ENCODE assay signal across 9 cellular contexts in the genomic region with DNA sequence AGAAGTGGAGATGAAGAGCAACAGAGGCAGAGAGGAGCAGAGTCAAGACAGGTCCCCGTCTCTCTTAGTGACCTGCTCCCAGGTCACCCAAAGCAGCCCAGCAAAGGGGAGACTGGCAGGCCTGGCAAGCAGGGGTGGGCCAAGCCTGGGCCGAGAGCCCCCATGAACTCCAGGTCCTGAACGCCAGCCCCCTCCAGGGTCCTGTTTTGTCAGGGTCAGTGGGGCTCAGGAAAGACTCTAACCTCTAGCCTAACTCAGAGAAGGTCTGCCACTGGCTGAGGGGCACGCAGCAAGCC. TPM values are rescaled to one million over a fixed set of nuclear protein-coding genes. Genes with fewer than 3 reads are reported as not detected.
DNase-seq lines count a peak whose midpoint lies in the region; ATAC-seq and TF ChIP-seq lines count a peak whose summit lies in the region.
"Had no signal": no experiment of that assay in that cellular context is flagged by ENCODE, and none has a peak within 500 bp of the region (broad histone marks: within the 10 kb centered on the region; RNA-seq: fewer than 3 reads in every experiment).

No MANE protein-coding gene starts in this region.

- peaks cover 29% of the 10 kb centered on the region for H3K4me1 ChIP-seq in CD4-positive, CD25-positive, alpha-beta regulatory T cell (ENCODE audit: control insufficient read depth, insufficient read depth, low read length, poor library complexity, severe bottlenecking)
- H3K4me1 ChIP-seq in PC-3 (ENCODE audit: insufficient read depth, low read length) (peaks cover 26% of the 10 kb centered on the region), ovary (ENCODE audit: insufficient read depth) (peaks cover 32% of the 10 kb centered on the region)

- DNase-seq in CD4-positive, CD25-positive, alpha-beta regulatory T cell = no peak
- no peak for DNase-seq in PC-3
- no peak for DNase-seq in endothelial cell (ENCODE audit: low spot score)
- DNase-seq in ovary = peak in 3 of 5 donors; percentile 17 to 47 (median 38)
- DNase-seq in DMS53 treated with DMSO at 0.1 percent for 48 hours (lab: John Stamatoyannopoulos, UW; ENCODE audit: unreplicated experiment) = no peak
- DNase-seq in NOMO-1 treated with DMSO at 0.1 percent for 48 hours (lab: John Stamatoyannopoulos, UW; ENCODE audit: unreplicated experiment) = no peak
- no peak for DNase-seq in NCI-H748 (lab: John Stamatoyannopoulos, UW; ENCODE audit: unreplicated experiment)

- no peaks in the 10 kb centered on the region for H3K27me3 ChIP-seq in CD4-positive, CD25-positive, alpha-beta regulatory T cell (ENCODE audit: control insufficient read depth, insufficient read depth, low read length)
- H3K27me3 ChIP-seq in PC-3 (ENCODE audit: low read length) (no peaks in the 10 kb centered on the region), ovary (no peaks in the 10 kb centered on the region)

- WGBS in ovary, 3 donors = 25 to 55% (median 37%) methylated on average over 4 of the region's 4 CpGs

- no peaks in the 10 kb centered on the region for H3K9me2 ChIP-seq in PC-3 (replicated peaks; ENCODE audit: low read length)

- H3K27ac ChIP-seq in CD4-positive, CD25-positive, alpha-beta regulatory T cell (ENCODE audit: insufficient read depth, low read length, poor library complexity, severe bottlenecking) = no peak overlapping the region
- H3K27ac ChIP-seq in PC-3 (ENCODE audit: low read length) (no peak overlapping the region), ovary (peak overlapping the region; percentile 93 to 97)

- no peaks in the 10 kb centered on the region for H4K20me1 ChIP-seq in PC-3 (ENCODE audit: low read length)

- peak overlapping the region; percentile 88 for H3K4me2 ChIP-seq in PC-3 (ENCODE audit: low read length)

- CTCF ChIA-PET in PC-3 (lab: Charles Lee) = no interaction called here

- H3K27me3 Mint-ChIP-seq in CD4-positive, CD25-positive, alpha-beta regulatory T cell = no peaks in the 10 kb centered on the region
- H3K27me3 Mint-ChIP-seq in endothelial cell (ENCODE audit: unreplicated experiment) = peaks cover 13% of the 10 kb centered on the region

- H2AFZ ChIP-seq in PC-3 (ENCODE audit: low read length) = no peak overlapping the region

- H3K4me3 ChIP-seq in CD4-positive, CD25-positive, alpha-beta regulatory T cell (ENCODE audit: low read depth, low read length) = peak overlapping the region; percentile 19
- H3K4me3 ChIP-seq in PC-3 (ENCODE audit: low read length) = peak overlapping the region; percentile 92
- H3K4me3 ChIP-seq in ovary = peak overlapping the region; percentile 77

- no peaks in the 10 kb centered on the region for H3K36me3 ChIP-seq in CD4-positive, CD25-positive, alpha-beta regulatory T cell (ENCODE audit: control insufficient read depth, insufficient read depth, low read length)
- H3K36me3 ChIP-seq in PC-3 (ENCODE audit: low read depth, low read length) = peaks cover 14% of the 10 kb centered on the region
- H3K36me3 ChIP-seq in ovary = no peaks in the 10 kb centered on the region

- POLR2A ChIA-PET in PC-3 (lab: Charles Lee; ENCODE audit: unreplicated experiment) = no interaction called here

- peak overlapping the region in 2 of 3 donors; percentile 64 to 85 for H3K27ac Mint-ChIP-seq in CD4-positive, CD25-positive, alpha-beta regulatory T cell
- no peak overlapping the region for H3K27ac Mint-ChIP-seq in endothelial cell (ENCODE audit: unreplicated experiment)

- no peaks in the 10 kb centered on the region for H3K9me3 Mint-ChIP-seq in CD4-positive, CD25-positive, alpha-beta regulatory T cell
- H3K9me3 Mint-ChIP-seq in endothelial cell (ENCODE audit: unreplicated experiment) = no peaks in the 10 kb centered on the region

- H3K9ac ChIP-seq in PC-3 (ENCODE audit: low read length) = peak overlapping the region; percentile 85

- H3K79me2 ChIP-seq in PC-3 (ENCODE audit: low read length) = peaks cover 31% of the 10 kb centered on the region

- TF ChIP-seq CTCF in PC-3 (conservative IDR thresholded peaks at IDR 0.05; ENCODE audit: low read depth, low read length) = no peak
- TF ChIP-seq CTCF in endothelial cell (IDR thresholded peaks at IDR 0.05; ENCODE audit: unreplicated experiment) = no peak
- no peak for TF ChIP-seq CTCF in ovary (IDR thresholded peaks at IDR 0.05)

- no peaks in the 10 kb centered on the region for H3K36me3 Mint-ChIP-seq in CD4-positive, CD25-positive, alpha-beta regulatory T cell
- H3K36me3 Mint-ChIP-seq in endothelial cell (ENCODE audit: low read depth, unreplicated experiment) = peaks cover 10% of the 10 kb centered on the region

- H3K9me3 ChIP-seq in CD4-positive, CD25-positive, alpha-beta regulatory T cell (ENCODE audit: control insufficient read depth in 2 of 2, low read length in 2 of 2) = no peaks in the 10 kb centered on the region
- H3K9me3 ChIP-seq in PC-3 (ENCODE audit: low read length) (no peaks in the 10 kb centered on the region), ovary (no peaks in the 10 kb centered on the region)

- intact Hi-C loops in PC-3 (cut with micrococcal nuclease) = loop anchor here (5.0 kb wide), 1 partner anchor 59 kb away; a partner anchor contains a TSS
- intact Hi-C loops in ovary (cut with DNase I) = loop anchor here in 1 of 4 donors (10.0 kb wide), 1 partner anchor 142 kb away; a partner anchor contains a TSS

- peak overlapping the region; percentile 85 to 91 (median 86) for H3K4me3 Mint-ChIP-seq in CD4-positive, CD25-positive, alpha-beta regulatory T cell
- peak overlapping the region; percentile 91 for H3K4me3 Mint-ChIP-seq in endothelial cell (ENCODE audit: unreplicated experiment)

- ATAC-seq in CD4-positive, CD25-positive, alpha-beta regulatory T cell (ENCODE audit: low read depth in 2 of 2) = no peak
- no peak for ATAC-seq in PC-3
- no peak for ATAC-seq in GM19035 (IDR thresholded peaks at IDR 0.05; ENCODE audit: unreplicated experiment)

- no TSS peak for BruUV-seq in PC-3 (replicated peaks; lab: Mats Ljungman, UMichigan)

- TF ChIP-seq POLR2A in ovary (IDR thresholded peaks at IDR 0.05) = no peak

- H3K4me1 Mint-ChIP-seq in CD4-positive, CD25-positive, alpha-beta regulatory T cell = peaks cover 5 to 49% (median 10%) of the 10 kb centered on the region in 4 donors
- H3K4me1 Mint-ChIP-seq in endothelial cell (ENCODE audit: unreplicated experiment) = peaks cover 17% of the 10 kb centered on the region

- no peak for TF ChIP-seq EP300 in ovary (IDR thresholded peaks at IDR 0.05)

- H3F3A ChIP-seq in PC-3 (ENCODE audit: low read length, unreplicated experiment) = peaks cover 5% of the 10 kb centered on the region

RNA-seq across cellular contexts. Expression of a gene that starts 1.2 kb away (rescaled TPM):
- 15.6 TPM for total RNA-seq in CD4-positive, CD25-positive, alpha-beta regulatory T cell
- polyA plus RNA-seq in CD4-positive, CD25-positive, alpha-beta regulatory T cell = 1 to 10 TPM; 3.0 to 6.3 (median 3.6) TPM
- 41.2 and 43.5 TPM in 2 replicates for total RNA-seq in PC-3 (2014; rRNA removed)
- 9.8 TPM for total RNA-seq in endothelial cell (ENCODE audit: unreplicated experiment)
- total RNA-seq in ovary = 100 to 1,000 TPM in 4 of 7 donors, 10 to 100 TPM in 3; 74.3 to 166 (median 103) TPM
- polyA plus RNA-seq in ovary = 10 to 100 TPM in 1 of 2 donors, 1 to 10 TPM in 1; 9.2 to 95.6 TPM

RNA-seq across cellular contexts. Expression of a gene that starts 6.3 kb away (rescaled TPM):
- total RNA-seq in CD4-positive, CD25-positive, alpha-beta regulatory T cell = 2.0 TPM
- 10 to 100 TPM in 1 of 4 donors, 1 to 10 TPM in 3; 7.1 to 11.6 (median 8.6) TPM for polyA plus RNA-seq in CD4-positive, CD25-positive, alpha-beta regulatory T cell
- total RNA-seq in PC-3 (2014; rRNA removed) (1.6 and 2.8 TPM in 2 replicates), endothelial cell (ENCODE audit: unreplicated experiment) (not detected), ovary (1 to 10 TPM; 1.0 to 2.4 (median 1.7) TPM)
- under 1 TPM in 1 of 2 donors, not detected in 1; 0.59 TPM for polyA plus RNA-seq in ovary

RNA-seq across cellular contexts. Expression of a gene that starts 10.9 kb away (rescaled TPM):
- not detected for total RNA-seq in CD4-positive, CD25-positive, alpha-beta regulatory T cell
- polyA plus RNA-seq in CD4-positive, CD25-positive, alpha-beta regulatory T cell = under 1 TPM in 1 of 4 donors, not detected in 3; 0.41 TPM
- 0.17 TPM in 1 of 2 replicates, not detected in the other for total RNA-seq in PC-3 (2014; rRNA removed)
- not detected for total RNA-seq in endothelial cell (ENCODE audit: unreplicated experiment)
- total RNA-seq in ovary = under 1 TPM in 1 of 7 donors, not detected in 6; 0.46 TPM
- polyA plus RNA-seq in ovary = under 1 TPM in 1 of 2 donors, not detected in 1; 0.05 TPM
- total RNA-seq: ureter had no signal

RNA-seq across cellular contexts. Expression of a gene that starts 13.1 kb away (rescaled TPM):
- 3.1 TPM for total RNA-seq in CD4-positive, CD25-positive, alpha-beta regulatory T cell
- polyA plus RNA-seq in CD4-positive, CD25-positive, alpha-beta regulatory T cell = 1 to 10 TPM in 1 of 4 donors, under 1 TPM in 3; 0.48 to 2.4 (median 0.85) TPM
- total RNA-seq in PC-3 (2014; rRNA removed) (63.7 and 72.2 TPM in 2 replicates), endothelial cell (ENCODE audit: unreplicated experiment) (6.7 TPM), ovary (1 to 10 TPM; 2.3 to 7.6 (median 3.4) TPM)
- polyA plus RNA-seq in ovary = 1 to 10 TPM in 1 of 2 donors, under 1 TPM in 1; 0.95 to 4.1 TPM

RNA-seq across cellular contexts. Expression of a gene that starts 47.0 kb away (rescaled TPM):
- 5.3 TPM for total RNA-seq in CD4-positive, CD25-positive, alpha-beta regulatory T cell
- 10 to 100 TPM; 10.7 to 14.5 (median 11.8) TPM for polyA plus RNA-seq in CD4-positive, CD25-positive, alpha-beta regulatory T cell
- total RNA-seq in PC-3 (2014; rRNA removed) (not detected in 2 replicates), endothelial cell (ENCODE audit: unreplicated experiment) (6.0 TPM), ovary (10 to 100 TPM in 5 of 7 donors, 1 to 10 TPM in 2; 3.4 to 15.1 (median 11.8) TPM)
- 1 to 10 TPM; 5.3 to 8.8 TPM for polyA plus RNA-seq in ovary

Comparison
In these comparisons a context has a peak if more than half of its experiments do, and no peak if none do; other contexts are left out.
1. DNase-seq: peak in ovary (3 of 5); none in CD4-positive, CD25-positive, alpha-beta regulatory T cell (0 of 3), PC-3 (single experiment), endothelial cell (single experiment), DMS53 treated with DMSO at 0.1 percent for 48 hours (single experiment), NOMO-1 treated with DMSO at 0.1 percent for 48 hours (single experiment) and NCI-H748 (single experiment).
2. H3K27ac ChIP-seq: peak in ovary (2 of 2); none in CD4-positive, CD25-positive, alpha-beta regulatory T cell (single experiment) and PC-3 (single experiment).
3. H3K4me3 ChIP-seq: peak in every context shown above with its lines; median percentile 92 in PC-3; 77 in ovary; 19 in CD4-positive, CD25-positive, alpha-beta regulatory T cell.